In genomic region chr5:124880903-124881302, GRCh38 we compare ENCODE assay signal across 26 cellular contexts.
A peak's percentile ranks its signal among the peaks of the same experiment; 100 is the strongest.
DNase-seq lines count a peak whose midpoint lies in the region; TF ChIP-seq lines count a peak whose summit lies in the region.
"Had no signal": no experiment of that assay in that cellular context is flagged by ENCODE, and none has a peak within 500 bp of the region (broad histone marks: within the 10 kb centered on the region; RNA-seq: fewer than 3 reads in every experiment).

No MANE protein-coding gene starts in this region.

- no peaks in the 10 kb centered on the region for H3K27me3 ChIP-seq in breast epithelium
- H3K27me3 ChIP-seq: stomach, thyroid gland had no signal

- intact Hi-C loops in breast epithelium (cut with DNase I; ENCODE audit: low total_unique reads): no loop called here

- no peaks in the 10 kb centered on the region for H3K4me1 ChIP-seq in breast epithelium
- H3K4me1 ChIP-seq: thyroid gland had no signal

- no peak for TF ChIP-seq CTCF in breast epithelium (IDR thresholded peaks at IDR 0.05)

- H3K27ac ChIP-seq in breast epithelium: no peak overlapping the region
- H3K27ac ChIP-seq: KMS-11, stomach, thyroid gland had no signal

- DNase-seq in GDM1 (lab: John Stamatoyannopoulos, UW): peak; percentile 16
- DNase-seq in MV-4-11 (lab: John Stamatoyannopoulos, UW): peak; percentile 45
- peak; percentile 54 for DNase-seq in globus pallidus (ENCODE audit: low spot score)
- peak; percentile 72 for DNase-seq in pons (ENCODE audit: low spot score)
- no peak for DNase-seq in breast epithelium (ENCODE audit: low spot score in 2 of 2)
- no peak for DNase-seq in activated CD8-positive, alpha-beta memory T cell treated with anti-CD3 and anti-CD28 coated beads, Interleukin-2, amount 50 U/mL, for 4 hours
- DNase-seq in erythroblast (lab: John Stamatoyannopoulos, UW): no peak
- DNase-seq: activated CD4-positive, alpha-beta T cell treated with anti-CD3 and anti-CD28 coated beads, Interleukin-2, amount 50 U/mL, for 1 hour; activated CD4-positive, CD25-positive, alpha-beta regulatory T cell; activated T-cell treated with anti-CD3 and anti-CD28 coated beads, Interleukin-2, amount 50 U/mL, for 4 hours; C1 segment of cervical spinal cord; central memory CD4-positive, alpha-beta T cell; COR-L47; cortex of kidney; effector memory CD8-positive, alpha-beta T cell; glutamatergic neuron; H9; MM.1S; naive thymus-derived CD8-positive, alpha-beta T cell; NCI-H1436 treated with DMSO at 0.1 percent for 48 hours; NCI-H2081 treated with DMSO at 0.1 percent for 48 hours; NCI-H226; NCI-H69; stomach; thyroid gland had no signal

- H3K4me3 ChIP-seq in breast epithelium: no peak overlapping the region
- H3K4me3 ChIP-seq: stomach, thyroid gland had no signal

- H3K36me3 ChIP-seq in breast epithelium: no peaks in the 10 kb centered on the region
- H3K36me3 ChIP-seq: stomach, thyroid gland had no signal

- TF ChIP-seq POLR2A in breast epithelium (IDR thresholded peaks at IDR 0.05) (no peak), erythroblast (IDR thresholded peaks at IDR 0.05; ENCODE audit: low read length) (no peak)

- no peaks in the 10 kb centered on the region for H3K9me3 ChIP-seq in breast epithelium
- H3K9me3 ChIP-seq: stomach, thyroid gland had no signal

Comparison
In these comparisons a context has a peak if more than half of its experiments do, and no peak if none do; other contexts are left out.
1. DNase-seq: peak in GDM1 (single experiment), MV-4-11 (single experiment), globus pallidus (single experiment) and pons (single experiment); none in breast epithelium (0 of 2), activated CD8-positive, alpha-beta memory T cell treated with anti-CD3 and anti-CD28 coated beads, Interleukin-2, amount 50 U/mL, for 4 hours (single experiment) and erythroblast (0 of 2).